ENCODE assay signal across 10 cellular contexts in genomic region chr4:114600066-114600552, GRCh38. TPM values are rescaled to one million over a fixed set of nuclear protein-coding genes. Genes with fewer than 3 reads are reported as not detected.
DNase-seq lines count a peak whose midpoint lies in the region; ATAC-seq and TF ChIP-seq lines count a peak whose summit lies in the region.
"Had no signal": no experiment of that assay in that cellular context is flagged by ENCODE, and none has a peak within 500 bp of the region (broad histone marks: within the 10 kb centered on the region; RNA-seq: fewer than 3 reads in every experiment).

No MANE protein-coding gene starts in this region.

- H3K9me3 Mint-ChIP-seq in activated CD8-positive, alpha-beta T cell treated with anti-CD3 and anti-CD28 coated beads for 36 hours = no peaks in the 10 kb centered on the region
- no peaks in the 10 kb centered on the region for H3K9me3 Mint-ChIP-seq in activated CD8-positive, alpha-beta T cell treated with anti-CD3 and anti-CD28 coated beads, Interleukin-2, amount 10 ng/mL, durations not matched to agents 7 days and 5 days (ENCODE audit: insufficient read depth)
- peaks cover 15% of the 10 kb centered on the region for H3K9me3 Mint-ChIP-seq in WTC11
- H3K9me3 Mint-ChIP-seq: activated T-helper 2 cell treated with anti-CD3 and anti-CD28 coated beads, Interferon-gamma antibody, Interleukin-2, Interleukin-4, amounts not matched to agents 10 μg/mL and 5 μg/mL and 100 μg/mL, durations not matched to agents 14 hours and 24 hours and 36 hours had no signal

- TF ChIP-seq POLR2A in testis (IDR thresholded peaks at IDR 0.05) = no peak

- H3K27ac ChIP-seq in testis = no peak overlapping the region
- H3K27ac ChIP-seq: foreskin keratinocyte had no signal

- no peak for ATAC-seq in activated CD8-positive, alpha-beta T cell treated with anti-CD3 and anti-CD28 coated beads for 36 hours
- ATAC-seq in activated CD8-positive, alpha-beta T cell treated with anti-CD3 and anti-CD28 coated beads, Interleukin-2, amount 10 ng/mL, durations not matched to agents 7 days and 5 days = no peak
- ATAC-seq in WTC11 (no peak), GM21447 (IDR thresholded peaks at IDR 0.05; ENCODE audit: unreplicated experiment) (no peak), HG02571 (IDR thresholded peaks at IDR 0.05; ENCODE audit: unreplicated experiment) (no peak)

- POLR2A ChIA-PET in activated CD8-positive, alpha-beta T cell treated with anti-CD3 and anti-CD28 coated beads for 36 hours (lab: Charles Lee) = no interaction called here
- POLR2A ChIA-PET in activated CD8-positive, alpha-beta T cell treated with anti-CD3 and anti-CD28 coated beads, Interleukin-2, amount 10 ng/mL, durations not matched to agents 7 days and 5 days (lab: Charles Lee) = no interaction called here
- POLR2A ChIA-PET in WTC11 (lab: Charles Lee) = no interaction called here

- H3K9me3 ChIP-seq in testis = no peaks in the 10 kb centered on the region

- peak overlapping the region; percentile 40 for H3K4me3 Mint-ChIP-seq in activated CD8-positive, alpha-beta T cell treated with anti-CD3 and anti-CD28 coated beads for 36 hours
- no peak overlapping the region for H3K4me3 Mint-ChIP-seq in activated CD8-positive, alpha-beta T cell treated with anti-CD3 and anti-CD28 coated beads, Interleukin-2, amount 10 ng/mL, durations not matched to agents 7 days and 5 days
- H3K4me3 Mint-ChIP-seq in WTC11 = no peak overlapping the region; the same call in 1 of the 2 replicates

- no peak for TF ChIP-seq CTCF in activated CD8-positive, alpha-beta T cell treated with anti-CD3 and anti-CD28 coated beads for 36 hours (IDR thresholded peaks at IDR 0.05)
- TF ChIP-seq CTCF in WTC11 (IDR thresholded peaks at IDR 0.05) = no peak
- TF ChIP-seq CTCF in kidney epithelial cell (IDR thresholded peaks at IDR 0.05; ENCODE audit: insufficient read depth, low read length, poor library complexity, severe bottlenecking) = no peak
- no peak for TF ChIP-seq CTCF in testis (IDR thresholded peaks at IDR 0.05)

- H3K36me3 ChIP-seq in kidney epithelial cell (ENCODE audit: control insufficient read depth, insufficient read depth, low read length) (no peaks in the 10 kb centered on the region), testis (ENCODE audit: low read depth, missing control alignments) (no peaks in the 10 kb centered on the region)

- peaks cover 4% of the 10 kb centered on the region for H3K4me1 ChIP-seq in testis
- H3K4me1 ChIP-seq: foreskin keratinocyte had no signal

- peaks cover 38% of the 10 kb centered on the region for H3K27me3 Mint-ChIP-seq in activated CD8-positive, alpha-beta T cell treated with anti-CD3 and anti-CD28 coated beads for 36 hours
- H3K27me3 Mint-ChIP-seq in activated CD8-positive, alpha-beta T cell treated with anti-CD3 and anti-CD28 coated beads, Interleukin-2, amount 10 ng/mL, durations not matched to agents 7 days and 5 days (ENCODE audit: low read depth) = peaks cover 31% of the 10 kb centered on the region
- H3K27me3 Mint-ChIP-seq in WTC11 (ENCODE audit: low read depth) = peaks cover 3% of the 10 kb centered on the region

- 15 to 21% methylated on average over 11 of the region's 11 CpGs for WGBS in testis, 2 donors

- peak overlapping the region; percentile 85 for H3K4me3 ChIP-seq in kidney epithelial cell (ENCODE audit: low read depth, low read length)
- H3K4me3 ChIP-seq in testis = peak overlapping the region; percentile 47 to 60

- no peaks in the 10 kb centered on the region for H3K27me3 ChIP-seq in kidney epithelial cell (ENCODE audit: control insufficient read depth, insufficient read depth, low read length)
- H3K27me3 ChIP-seq in testis = no peaks in the 10 kb centered on the region

- no peak for DNase-seq in activated CD8-positive, alpha-beta T cell treated with anti-CD3 and anti-CD28 coated beads for 36 hours
- no peak for DNase-seq in activated CD8-positive, alpha-beta T cell treated with anti-CD3 and anti-CD28 coated beads, Interleukin-2, amount 10 ng/mL, durations not matched to agents 7 days and 5 days
- DNase-seq in WTC11 (ENCODE audit: low spot score) (no peak), kidney epithelial cell (ENCODE audit: low read depth) (no peak), testis (no peak), NCI-H1436 treated with DMSO at 0.1 percent for 48 hours (lab: John Stamatoyannopoulos, UW) (no peak)

- H3K27ac Mint-ChIP-seq in activated CD8-positive, alpha-beta T cell treated with anti-CD3 and anti-CD28 coated beads for 36 hours = no peak overlapping the region
- no peak overlapping the region for H3K27ac Mint-ChIP-seq in activated CD8-positive, alpha-beta T cell treated with anti-CD3 and anti-CD28 coated beads, Interleukin-2, amount 10 ng/mL, durations not matched to agents 7 days and 5 days
- peak overlapping the region; percentile 43 for H3K27ac Mint-ChIP-seq in WTC11
- H3K27ac Mint-ChIP-seq: activated T-helper 2 cell treated with anti-CD3 and anti-CD28 coated beads, Interferon-gamma antibody, Interleukin-2, Interleukin-4, amounts not matched to agents 10 μg/mL and 5 μg/mL and 100 μg/mL, durations not matched to agents 14 hours and 24 hours and 36 hours had no signal

- intact Hi-C loops in activated CD8-positive, alpha-beta T cell treated with anti-CD3 and anti-CD28 coated beads for 36 hours (cut with micrococcal nuclease) = no loop called here
- intact Hi-C loops in testis (cut with DNase I; ENCODE audit: low total_unique reads) = no loop called here

- CTCF ChIA-PET in activated CD8-positive, alpha-beta T cell treated with anti-CD3 and anti-CD28 coated beads for 36 hours (lab: Charles Lee) = no interaction called here
- CTCF ChIA-PET in activated CD8-positive, alpha-beta T cell treated with anti-CD3 and anti-CD28 coated beads, Interleukin-2, amount 10 ng/mL, durations not matched to agents 7 days and 5 days (lab: Charles Lee) = no interaction called here
- CTCF ChIA-PET in WTC11 (lab: Charles Lee) = no interaction called here

- peaks cover 9% of the 10 kb centered on the region for H3K4me1 Mint-ChIP-seq in activated CD8-positive, alpha-beta T cell treated with anti-CD3 and anti-CD28 coated beads for 36 hours (ENCODE audit: low read depth)
- H3K4me1 Mint-ChIP-seq in activated CD8-positive, alpha-beta T cell treated with anti-CD3 and anti-CD28 coated beads, Interleukin-2, amount 10 ng/mL, durations not matched to agents 7 days and 5 days (ENCODE audit: low read depth) = peaks cover 7% of the 10 kb centered on the region
- H3K4me1 Mint-ChIP-seq in WTC11 = peaks cover 11% of the 10 kb centered on the region

- no peaks in the 10 kb centered on the region for H3K36me3 Mint-ChIP-seq in activated CD8-positive, alpha-beta T cell treated with anti-CD3 and anti-CD28 coated beads for 36 hours (ENCODE audit: low read depth)
- no peaks in the 10 kb centered on the region for H3K36me3 Mint-ChIP-seq in activated CD8-positive, alpha-beta T cell treated with anti-CD3 and anti-CD28 coated beads, Interleukin-2, amount 10 ng/mL, durations not matched to agents 7 days and 5 days (ENCODE audit: low read depth)
- H3K36me3 Mint-ChIP-seq in WTC11 = peaks cover 17% of the 10 kb centered on the region

TF ChIP-seq in WTC11, 78 proteins besides CTCF, POLR2A, EP300 and RAD21:
- TF ChIP-seq TCF7 (CRISPR knock-in tag; IDR thresholded peaks at IDR 0.05; ENCODE audit: low read depth) (no peak), NFYB (CRISPR knock-in tag; conservative IDR thresholded peaks at IDR 0.05; ENCODE audit: low read depth) (no peak), HMGA2 (CRISPR knock-in tag; IDR thresholded peaks at IDR 0.05) (no peak), SP1 (CRISPR knock-in tag; conservative IDR thresholded peaks at IDR 0.05) (0 out of 2 replicates have a peak, but pooled peaks have one; percentile 28), ATF3 (CRISPR knock-in tag; conservative IDR thresholded peaks at IDR 0.05) (no peak), ZNF263 (CRISPR knock-in tag; IDR thresholded peaks at IDR 0.05; ENCODE audit: low read depth) (no peak), CDX4 (CRISPR knock-in tag; IDR thresholded peaks at IDR 0.05; ENCODE audit: borderline replicate concordance) (no peak)

RNA-seq across cellular contexts. Expression of gene UGT8, which starts 1.5 kb away (rescaled TPM):
- under 1 TPM; 0.07 to 0.14 TPM for total RNA-seq in activated CD8-positive, alpha-beta T cell treated with anti-CD3 and anti-CD28 coated beads for 36 hours
- total RNA-seq in activated CD8-positive, alpha-beta T cell treated with anti-CD3 and anti-CD28 coated beads, Interleukin-2, amount 10 ng/mL, durations not matched to agents 7 days and 5 days = not detected
- total RNA-seq in WTC11 (2021) (29.2 to 30.8 TPM (median 30.7 TPM) in 3 replicates), kidney epithelial cell (6.6 and 12.3 TPM in 2 replicates), testis (1 to 10 TPM; 5.6 to 6.9 TPM)
- polyA plus RNA-seq in testis (ENCODE audit: insufficient read depth, low read depth, low replicate concordance) = 4.1 TPM
- total RNA-seq: activated T-helper 2 cell treated with anti-CD3 and anti-CD28 coated beads, Interferon-gamma antibody, Interleukin-2, Interleukin-4, amounts not matched to agents 10 μg/mL and 5 μg/mL and 100 μg/mL, durations not matched to agents 14 hours and 24 hours and 36 hours had no signal
